Comparison of ENCODE assay signal across 1 cellular context in the genomic region with DNA sequence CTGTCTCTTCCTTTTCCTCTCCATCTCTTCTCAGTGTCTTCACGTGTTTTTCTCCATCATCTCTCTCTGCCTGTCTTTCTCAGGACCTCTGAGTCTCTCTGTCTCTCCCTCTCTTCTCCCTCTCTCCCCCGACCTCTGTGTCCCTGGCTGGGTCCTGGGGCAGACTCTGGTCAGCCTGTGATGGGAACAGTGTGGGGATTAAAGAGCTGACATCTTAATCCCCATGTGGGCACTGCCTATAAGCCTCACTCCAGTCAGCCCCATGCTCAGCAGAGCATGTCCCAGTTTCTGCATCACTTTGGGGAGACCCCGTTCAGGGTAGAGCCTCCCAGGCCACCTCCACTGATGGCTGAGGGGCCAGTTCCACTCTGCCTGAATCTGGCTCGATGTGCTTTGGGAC.
TF ChIP-seq lines count a peak whose summit lies in the region.

No MANE protein-coding gene starts in this region.

TF ChIP-seq in WTC11, 78 proteins besides CTCF, POLR2A, EP300 and RAD21:
- TF ChIP-seq ARID4B (CRISPR knock-in tag; IDR thresholded peaks at IDR 0.05; ENCODE audit: borderline replicate concordance), result no peak
- no peak for TF ChIP-seq CREB1 (CRISPR knock-in tag; IDR thresholded peaks at IDR 0.05)
- no peak for TF ChIP-seq MXD4 (CRISPR knock-in tag; IDR thresholded peaks at IDR 0.05; ENCODE audit: borderline replicate concordance)
- no peak for TF ChIP-seq CBFB (CRISPR knock-in tag; IDR thresholded peaks at IDR 0.05; ENCODE audit: low read depth)
- no peak for TF ChIP-seq PRDM15 (CRISPR knock-in tag; IDR thresholded peaks at IDR 0.05)
- TF ChIP-seq HMGA2 (CRISPR knock-in tag; IDR thresholded peaks at IDR 0.05), result no peak
- TF ChIP-seq CDX4 (CRISPR knock-in tag; IDR thresholded peaks at IDR 0.05; ENCODE audit: borderline replicate concordance), result no peak
- TF ChIP-seq, protein P1, sequence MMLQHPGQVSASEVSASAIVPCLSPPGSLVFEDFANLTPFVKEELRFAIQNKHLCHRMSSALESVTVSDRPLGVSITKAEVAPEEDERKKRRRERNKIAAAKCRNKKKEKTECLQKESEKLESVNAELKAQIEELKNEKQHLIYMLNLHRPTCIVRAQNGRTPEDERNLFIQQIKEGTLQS (CRISPR knock-in tag; conservative IDR thresholded peaks at IDR 0.05), result no peak
- TF ChIP-seq EMX1 (CRISPR knock-in tag; IDR thresholded peaks at IDR 0.05), result no peak
- no peak for TF ChIP-seq ZNF532 (CRISPR knock-in tag; IDR thresholded peaks at IDR 0.05; ENCODE audit: borderline replicate concordance)
- no peak for TF ChIP-seq GABPB1 (CRISPR knock-in tag; IDR thresholded peaks at IDR 0.05)
- TF ChIP-seq ZNF232 (CRISPR knock-in tag; IDR thresholded peaks at IDR 0.05), result no peak
- TF ChIP-seq ZNF121 (CRISPR knock-in tag; IDR thresholded peaks at IDR 0.05), result no peak
